In the genomic region with DNA sequence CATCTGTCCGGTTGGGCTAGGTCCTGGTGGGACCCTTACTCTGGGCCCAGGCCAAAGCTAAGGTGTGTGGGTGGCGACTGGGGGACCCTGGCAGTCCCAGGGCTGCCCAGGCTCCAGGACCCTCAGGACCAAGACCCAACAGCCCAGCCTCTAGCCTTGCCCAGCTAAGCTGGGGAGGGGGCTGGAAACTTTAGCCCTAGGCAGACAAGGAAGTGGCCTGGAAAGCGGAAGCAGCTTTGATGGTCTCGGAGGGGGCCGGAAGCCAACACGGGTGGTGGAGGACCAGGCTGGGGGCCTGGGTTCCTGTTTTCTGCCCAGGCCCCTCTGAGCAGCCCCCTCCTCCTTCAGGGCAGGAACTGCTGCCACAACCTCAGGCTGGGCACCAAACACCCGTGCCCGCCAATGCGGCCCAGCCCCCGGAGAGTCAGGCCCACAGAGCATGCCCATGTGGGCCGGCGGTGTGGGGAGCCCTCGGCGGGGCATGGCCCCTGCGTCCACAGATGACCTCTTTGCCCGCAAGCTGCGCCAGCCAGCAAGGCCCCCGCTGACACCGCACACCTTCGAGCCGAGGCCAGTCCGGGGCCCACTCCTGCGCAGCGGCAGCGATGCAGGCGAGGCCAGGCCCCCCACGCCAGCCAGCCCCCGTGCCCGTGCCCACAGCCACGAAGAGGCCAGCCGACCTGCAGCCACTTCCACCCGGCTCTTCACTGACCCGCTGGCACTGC, we compare ENCODE assay signal across 8 cellular contexts. TPM values are rescaled to one million over a fixed set of nuclear protein-coding genes. Genes with fewer than 3 reads are reported as not detected.
DNase-seq lines count a peak whose midpoint lies in the region; ATAC-seq, FAIRE-seq and TF ChIP-seq lines count a peak whose summit lies in the region.

No MANE protein-coding gene starts in this region.

- POLR2A ChIA-PET in activated CD8-positive, alpha-beta T cell treated with anti-CD3 and anti-CD28 coated beads, Interleukin-2, amount 10 ng/mL, durations not matched to agents 7 days and 5 days (lab: Charles Lee) = interaction anchor here (0.6 to 3.5 kb wide), 11 partner anchors 9 to 140 kb away, joined by 3 to 50 read pairs (median 3); partner anchors contain the start of genes KCNK7, MAP3K11, PCNX3 and ZNRD2

- H3K9me3 ChIP-seq in heart left ventricle = no peaks in the 10 kb centered on the region

- peak overlapping the region; percentile 75 to 99 (median 94) for H3K27ac ChIP-seq in heart left ventricle

- peaks cover 0 to 68% (median 39%) of the 10 kb centered on the region in 12 donors for H3K4me1 ChIP-seq in heart left ventricle

- ATAC-seq in HG03159 (IDR thresholded peaks at IDR 0.05; ENCODE audit: unreplicated experiment) = peak; percentile 8
- peak; percentile 6 for ATAC-seq in activated CD8-positive, alpha-beta T cell treated with anti-CD3 and anti-CD28 coated beads, Interleukin-2, amount 10 ng/mL, durations not matched to agents 7 days and 5 days
- ATAC-seq in heart left ventricle = peak in 2 of 4 donors; percentile 4 to 14
- ATAC-seq in stimulated activated naive CD8-positive, alpha-beta T cell treated with anti-CD3 and anti-CD28 coated beads, Interleukin-15, amount 100 ng/mL, for 72 hours = no peak
- ATAC-seq in HG03432 (IDR thresholded peaks at IDR 0.05; ENCODE audit: unreplicated experiment) = no peak
- no peak for ATAC-seq in GM19463 (IDR thresholded peaks at IDR 0.05; ENCODE audit: unreplicated experiment)

- no peak for FAIRE-seq in frontal cortex (lab: Jason Lieb, UNC)

- peaks cover 61% of the 10 kb centered on the region for H3K4me1 Mint-ChIP-seq in activated CD8-positive, alpha-beta T cell treated with anti-CD3 and anti-CD28 coated beads, Interleukin-2, amount 10 ng/mL, durations not matched to agents 7 days and 5 days (ENCODE audit: low read depth)
- peaks cover 74% of the 10 kb centered on the region for H3K4me1 Mint-ChIP-seq in stimulated activated naive CD8-positive, alpha-beta T cell treated with anti-CD3 and anti-CD28 coated beads, Interleukin-15, amount 100 ng/mL, for 72 hours
- H3K4me1 Mint-ChIP-seq in HFFc6 (ENCODE audit: low read depth) = peaks cover 50% of the 10 kb centered on the region

- intact Hi-C loops in heart left ventricle (cut with DNase I) = no loop called here

- no peaks in the 10 kb centered on the region for H3K9me3 Mint-ChIP-seq in activated CD8-positive, alpha-beta T cell treated with anti-CD3 and anti-CD28 coated beads, Interleukin-2, amount 10 ng/mL, durations not matched to agents 7 days and 5 days (ENCODE audit: insufficient read depth)
- no peaks in the 10 kb centered on the region for H3K9me3 Mint-ChIP-seq in stimulated activated naive CD8-positive, alpha-beta T cell treated with anti-CD3 and anti-CD28 coated beads, Interleukin-15, amount 100 ng/mL, for 72 hours
- H3K9me3 Mint-ChIP-seq in HFFc6 = no peaks in the 10 kb centered on the region

- no peak for TF ChIP-seq CTCF in heart left ventricle (IDR thresholded peaks at IDR 0.05)
- no peak for TF ChIP-seq CTCF in HFFc6 (IDR thresholded peaks at IDR 0.05)

- H3K36me3 Mint-ChIP-seq in activated CD8-positive, alpha-beta T cell treated with anti-CD3 and anti-CD28 coated beads, Interleukin-2, amount 10 ng/mL, durations not matched to agents 7 days and 5 days (ENCODE audit: low read depth) = peaks cover 74% of the 10 kb centered on the region
- peaks cover 3% of the 10 kb centered on the region for H3K36me3 Mint-ChIP-seq in HFFc6 (ENCODE audit: low read depth)

- peak overlapping the region; percentile 98 for H3K4me3 Mint-ChIP-seq in activated CD8-positive, alpha-beta T cell treated with anti-CD3 and anti-CD28 coated beads, Interleukin-2, amount 10 ng/mL, durations not matched to agents 7 days and 5 days
- H3K4me3 Mint-ChIP-seq in stimulated activated naive CD8-positive, alpha-beta T cell treated with anti-CD3 and anti-CD28 coated beads, Interleukin-15, amount 100 ng/mL, for 72 hours = peak overlapping the region; percentile 85
- no peak overlapping the region for H3K4me3 Mint-ChIP-seq in HFFc6

- no peaks in the 10 kb centered on the region for H3K27me3 ChIP-seq in heart left ventricle

- DNase-seq in activated CD8-positive, alpha-beta T cell treated with anti-CD3 and anti-CD28 coated beads, Interleukin-2, amount 10 ng/mL, durations not matched to agents 7 days and 5 days = peak; percentile 62
- peak; percentile 64 to 85 (median 70) for DNase-seq in heart left ventricle
- peak in 1 of 2 donors; percentile 49 for DNase-seq in stimulated activated naive CD8-positive, alpha-beta T cell treated with anti-CD3 and anti-CD28 coated beads, Interleukin-15, amount 100 ng/mL, for 72 hours
- DNase-seq in HFFc6 = no peak
- DNase-seq in frontal cortex (ENCODE audit: low spot score in 2 of 2) = no peak

- CTCF ChIA-PET in activated CD8-positive, alpha-beta T cell treated with anti-CD3 and anti-CD28 coated beads, Interleukin-2, amount 10 ng/mL, durations not matched to agents 7 days and 5 days (lab: Charles Lee) = interaction anchor here (1.3 to 3.3 kb wide), 4 partner anchors 12 to 65 kb away, joined by 4 to 25 read pairs (median 11); no protein-coding TSS in a partner anchor

- H3K36me3 ChIP-seq in heart left ventricle = peaks cover 0 to 69% (median 52%) of the 10 kb centered on the region in 9 donors

- no peaks in the 10 kb centered on the region for H3K27me3 Mint-ChIP-seq in activated CD8-positive, alpha-beta T cell treated with anti-CD3 and anti-CD28 coated beads, Interleukin-2, amount 10 ng/mL, durations not matched to agents 7 days and 5 days (ENCODE audit: low read depth)
- H3K27me3 Mint-ChIP-seq in stimulated activated naive CD8-positive, alpha-beta T cell treated with anti-CD3 and anti-CD28 coated beads, Interleukin-15, amount 100 ng/mL, for 72 hours = no peaks in the 10 kb centered on the region
- peaks cover 5% of the 10 kb centered on the region; the same call in 1 of the 2 replicates for H3K27me3 Mint-ChIP-seq in HFFc6 (ENCODE audit: insufficient read depth)

- 64 to 76% (median 74%) methylated on average over 25 to 33 of the region's 33 CpGs for WGBS in heart left ventricle, 4 donors

- peak overlapping the region; percentile 98 for H3K27ac Mint-ChIP-seq in activated CD8-positive, alpha-beta T cell treated with anti-CD3 and anti-CD28 coated beads, Interleukin-2, amount 10 ng/mL, durations not matched to agents 7 days and 5 days
- peak overlapping the region; percentile 90 to 92 for H3K27ac Mint-ChIP-seq in stimulated activated naive CD8-positive, alpha-beta T cell treated with anti-CD3 and anti-CD28 coated beads, Interleukin-15, amount 100 ng/mL, for 72 hours
- H3K27ac Mint-ChIP-seq in HFFc6 = no peak overlapping the region

- TF ChIP-seq POLR2A in heart left ventricle (IDR thresholded peaks at IDR 0.05) = no peak

- peak overlapping the region in 10 of 12 donors; percentile 11 to 95 (median 86) for H3K4me3 ChIP-seq in heart left ventricle

RNA-seq across cellular contexts. Expression of gene SIPA1, which starts 2.7 kb away (rescaled TPM):
- 100 to 1,000 TPM; 245 to 274 TPM for total RNA-seq in activated CD8-positive, alpha-beta T cell treated with anti-CD3 and anti-CD28 coated beads, Interleukin-2, amount 10 ng/mL, durations not matched to agents 7 days and 5 days
- total RNA-seq in heart left ventricle (10 to 100 TPM; 17.0 to 63.3 (median 21.6) TPM), frontal cortex (3.7 TPM)
- 10 to 100 TPM; 26.5 to 35.5 TPM for polyA plus RNA-seq in heart left ventricle
- 10 to 100 TPM; 23.0 to 41.3 (median 38.3) TPM for total RNA-seq in HFFc6 (2021; fragmentation: NEBNext Ultra II Directional; extraction: Animal tissue kit (Norgen Biotek cat#: 25700))

RNA-seq across cellular contexts. Expression of gene RELA, which starts 22.1 kb away (rescaled TPM):
- 10 to 100 TPM; 72.5 to 82.4 TPM for total RNA-seq in activated CD8-positive, alpha-beta T cell treated with anti-CD3 and anti-CD28 coated beads, Interleukin-2, amount 10 ng/mL, durations not matched to agents 7 days and 5 days
- 10 to 100 TPM; 31.2 to 86.4 (median 42.3) TPM for total RNA-seq in heart left ventricle
- polyA plus RNA-seq in heart left ventricle = 10 to 100 TPM; 22.2 to 49.5 TPM
- total RNA-seq in HFFc6 (2021; fragmentation: NEBNext Ultra II Directional; extraction: Animal tissue kit (Norgen Biotek cat#: 25700)) = 10 to 100 TPM; 66.9 to 72.7 (median 69.5) TPM
- 16.3 TPM for total RNA-seq in frontal cortex

RNA-seq across cellular contexts. Expression of gene PCNX3, which starts 25.1 kb away (rescaled TPM):
- total RNA-seq in activated CD8-positive, alpha-beta T cell treated with anti-CD3 and anti-CD28 coated beads, Interleukin-2, amount 10 ng/mL, durations not matched to agents 7 days and 5 days = 10 to 100 TPM; 50.1 to 54.8 TPM
- total RNA-seq in heart left ventricle = 10 to 100 TPM in 8 of 9 donors, 1 to 10 TPM in 1; 9.5 to 23.4 (median 15.4) TPM
- polyA plus RNA-seq in heart left ventricle = 10 to 100 TPM in 1 of 2 donors, 1 to 10 TPM in 1; 7.1 to 14.0 TPM
- 10 to 100 TPM; 51.5 to 66.7 (median 57.3) TPM for total RNA-seq in HFFc6 (2021; fragmentation: NEBNext Ultra II Directional; extraction: Animal tissue kit (Norgen Biotek cat#: 25700))
- total RNA-seq in frontal cortex = 7.7 TPM

RNA-seq across cellular contexts. Expression of gene MAP3K11, which starts 26.6 kb away (rescaled TPM):
- total RNA-seq in activated CD8-positive, alpha-beta T cell treated with anti-CD3 and anti-CD28 coated beads, Interleukin-2, amount 10 ng/mL, durations not matched to agents 7 days and 5 days = 10 to 100 TPM; 56.7 to 66.5 TPM
- total RNA-seq in heart left ventricle = 10 to 100 TPM; 26.2 to 68.6 (median 31.4) TPM
- polyA plus RNA-seq in heart left ventricle = 10 to 100 TPM; 29.4 to 39.3 TPM
- total RNA-seq in HFFc6 (2021; fragmentation: NEBNext Ultra II Directional; extraction: Animal tissue kit (Norgen Biotek cat#: 25700)) = 10 to 100 TPM; 42.1 to 51.1 (median 46.5) TPM
- 6.9 TPM for total RNA-seq in frontal cortex

RNA-seq across cellular contexts. Expression of gene KCNK7, which starts 45.0 kb away (rescaled TPM):
- total RNA-seq in activated CD8-positive, alpha-beta T cell treated with anti-CD3 and anti-CD28 coated beads, Interleukin-2, amount 10 ng/mL, durations not matched to agents 7 days and 5 days = under 1 TPM; 0.95 to 0.99 TPM
- total RNA-seq in heart left ventricle (under 1 TPM in 7 of 9 donors, not detected in 2; 0.18 to 0.75 (median 0.41) TPM), frontal cortex (not detected)
- 1 to 10 TPM in 1 of 2 donors, under 1 TPM in 1; 0.42 to 1.6 TPM for polyA plus RNA-seq in heart left ventricle
- under 1 TPM in 3 of 6 experiments, not detected in 3; 0.16 to 0.31 (median 0.30) TPM for total RNA-seq in HFFc6 (2021; fragmentation: NEBNext Ultra II Directional; extraction: Animal tissue kit (Norgen Biotek cat#: 25700))

Comparison
In these comparisons a context has a peak if more than half of its experiments do, and no peak if none do; other contexts are left out.
1. ATAC-seq: peak in HG03159 (single experiment) and activated CD8-positive, alpha-beta T cell treated with anti-CD3 and anti-CD28 coated beads, Interleukin-2, amount 10 ng/mL, durations not matched to agents 7 days and 5 days (single experiment); none in stimulated activated naive CD8-positive, alpha-beta T cell treated with anti-CD3 and anti-CD28 coated beads, Interleukin-15, amount 100 ng/mL, for 72 hours (single experiment), HG03432 (single experiment) and GM19463 (single experiment).
2. DNase-seq: peak in activated CD8-positive, alpha-beta T cell treated with anti-CD3 and anti-CD28 coated beads, Interleukin-2, amount 10 ng/mL, durations not matched to agents 7 days and 5 days (single experiment) and heart left ventricle (5 of 5); none in HFFc6 (single experiment) and frontal cortex (0 of 2).